ENCODE assay signal across 1 cellular context in the genomic region with DNA sequence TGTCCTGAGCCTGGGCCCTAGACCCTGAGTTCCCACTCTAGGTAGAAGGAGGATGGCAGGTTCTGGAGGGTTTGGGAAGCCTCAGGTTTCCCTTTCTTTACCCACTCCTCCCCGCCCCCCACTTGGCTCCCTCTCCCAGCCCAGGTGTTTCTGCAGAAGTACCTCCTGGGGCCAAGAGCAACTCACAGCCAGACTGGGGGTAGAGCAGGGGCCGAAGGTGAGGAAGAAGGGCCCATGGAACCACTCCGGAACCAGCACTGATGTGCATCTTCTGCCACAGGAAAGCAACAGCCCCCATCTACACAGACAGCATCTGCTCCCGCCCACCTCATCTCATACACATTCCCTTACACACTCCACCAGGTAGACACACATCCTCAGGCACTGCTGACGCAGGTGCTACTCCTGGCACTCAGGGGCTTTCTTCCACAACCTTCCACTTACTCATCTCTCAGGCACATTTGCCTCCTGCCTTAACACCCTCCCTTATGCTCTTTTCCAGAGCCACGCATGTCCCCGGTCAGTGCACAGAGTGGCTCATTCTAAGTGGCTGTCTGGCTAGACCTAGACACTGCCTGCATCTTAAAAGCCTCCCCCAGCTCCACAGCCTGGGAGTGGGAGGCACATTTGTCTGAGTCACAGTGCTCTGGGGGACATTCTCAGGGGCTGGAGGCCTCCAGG.
TF ChIP-seq lines count a peak whose summit lies in the region.

No MANE protein-coding gene starts in this region.

TF ChIP-seq in HEK293, 187 proteins besides CTCF, POLR2A, EP300 and RAD21 (continued from another document):
- TF ChIP-seq, protein P1, sequence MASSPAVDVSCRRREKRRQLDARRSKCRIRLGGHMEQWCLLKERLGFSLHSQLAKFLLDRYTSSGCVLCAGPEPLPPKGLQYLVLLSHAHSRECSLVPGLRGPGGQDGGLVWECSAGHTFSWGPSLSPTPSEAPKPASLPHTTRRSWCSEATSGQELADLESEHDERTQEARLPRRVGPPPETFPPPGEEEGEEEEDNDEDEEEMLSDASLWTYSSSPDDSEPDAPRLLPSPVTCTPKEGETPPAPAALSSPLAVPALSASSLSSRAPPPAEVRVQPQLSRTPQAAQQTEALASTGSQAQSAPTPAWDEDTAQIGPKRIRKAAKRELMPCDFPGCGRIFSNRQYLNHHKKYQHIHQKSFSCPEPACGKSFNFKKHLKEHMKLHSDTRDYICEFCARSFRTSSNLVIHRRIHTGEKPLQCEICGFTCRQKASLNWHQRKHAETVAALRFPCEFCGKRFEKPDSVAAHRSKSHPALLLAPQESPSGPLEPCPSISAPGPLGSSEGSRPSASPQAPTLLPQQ (tag by site-specific recombination; IDR thresholded peaks at IDR 0.05): no peak
- TF ChIP-seq PRDM10 (tag by site-specific recombination; IDR thresholded peaks at IDR 0.05) (0 out of 2 replicates have a peak, but pooled peaks have one; percentile 26), ZBTB17 (tag by site-specific recombination; IDR thresholded peaks at IDR 0.05) (no peak), MEIS1 (CRISPR knock-in tag; IDR thresholded peaks at IDR 0.05; ENCODE audit: borderline replicate concordance) (no peak), ZFHX2 (tag by site-specific recombination; conservative IDR thresholded peaks at IDR 0.05) (0 out of 2 replicates have a peak, but pooled peaks have one; percentile 26), ZNF768 (tag by site-specific recombination; IDR thresholded peaks at IDR 0.05) (no peak), HOXC10 (CRISPR knock-in tag; IDR thresholded peaks at IDR 0.05) (no peak), SP2 (tag by site-specific recombination; IDR thresholded peaks at IDR 0.05) (no peak), ZNF843 (tag by site-specific recombination; IDR thresholded peaks at IDR 0.05) (no peak)
